ENCODE assay signal across 15 cellular contexts in the genomic region with DNA sequence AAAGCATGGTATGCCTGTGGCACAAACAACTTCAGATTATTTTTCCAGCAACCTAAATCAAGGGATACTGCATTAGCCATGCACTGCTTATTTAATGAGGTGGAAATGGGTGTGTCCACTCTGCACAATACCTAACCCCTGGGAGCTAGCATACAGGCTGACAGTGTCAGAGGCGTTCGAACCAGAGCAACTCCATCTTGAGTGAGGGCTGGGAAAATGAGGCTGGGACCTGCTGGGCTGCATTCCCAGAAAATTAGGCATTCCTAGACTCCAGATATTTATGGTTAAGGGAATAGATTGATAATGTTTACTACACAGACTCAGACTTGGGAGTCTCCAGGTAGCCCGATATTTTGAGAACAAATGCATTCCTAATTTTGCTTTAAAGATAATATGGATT. TPM values are rescaled to one million over a fixed set of nuclear protein-coding genes. Genes with fewer than 3 reads are reported as not detected.
DNase-seq lines count a peak whose midpoint lies in the region; TF ChIP-seq lines count a peak whose summit lies in the region.
"Had no signal": no experiment of that assay in that cellular context is flagged by ENCODE, and none has a peak within 500 bp of the region (broad histone marks: within the 10 kb centered on the region; RNA-seq: fewer than 3 reads in every experiment).

No MANE protein-coding gene starts in this region.

- H2AK5ac ChIP-seq in H9 (ENCODE audit: insufficient read length, low read length) (no peak overlapping the region), trophoblast cell (ENCODE audit: low read length) (no peak overlapping the region)

- H3K4ac ChIP-seq in H9 (ENCODE audit: low read depth, low read length) (no peak overlapping the region), trophoblast cell (ENCODE audit: low read depth, low read length) (no peak overlapping the region)

- H3K23me2 ChIP-seq in H9 (ENCODE audit: insufficient read length, low read depth, low read length, poor library complexity, severe bottlenecking), result no peaks in the 10 kb centered on the region

- no peak overlapping the region for H2BK5ac ChIP-seq in H9 (ENCODE audit: insufficient read length, low read length)
- H2BK5ac ChIP-seq in trophoblast cell (ENCODE audit: low read depth, low read length, poor library complexity), result no peak overlapping the region

- peak overlapping the region in 6 of 59 donors; percentile 48 to 71 (median 62) for H3K4me3 ChIP-seq in dorsolateral prefrontal cortex
- no peak overlapping the region for H3K4me3 ChIP-seq in trophoblast cell (ENCODE audit: low read depth, low read length)
- H3K4me3 ChIP-seq: A549, BLaER1 had no signal

- H2BK120ac ChIP-seq in H9 (ENCODE audit: low read depth, low read length, poor library complexity, severe bottlenecking), result no peak overlapping the region
- H2BK120ac ChIP-seq in trophoblast cell (ENCODE audit: insufficient read depth, low read length, poor library complexity), result no peak overlapping the region

- H3K18ac ChIP-seq in H9 (ENCODE audit: insufficient read length, low read depth, low read length) (no peak overlapping the region), trophoblast cell (ENCODE audit: low read length) (no peak overlapping the region)

- H3K79me1 ChIP-seq in H9 (ENCODE audit: insufficient read depth, low read depth, low read length, poor library complexity, severe bottlenecking), result no peaks in the 10 kb centered on the region
- H3K79me1 ChIP-seq in trophoblast cell (ENCODE audit: low read length), result no peaks in the 10 kb centered on the region

- H3T11ph ChIP-seq in H9 (ENCODE audit: low read length), result no peak overlapping the region

- no peak overlapping the region for H3K4me3 Mint-ChIP-seq in H9
- H3K4me3 Mint-ChIP-seq: CD8-positive, alpha-beta memory T cell; IgD-negative memory B cell had no signal

- peaks cover 19% of the 10 kb centered on the region; the same call in 1 of the 2 replicates for H3K4me1 ChIP-seq in H9 (ENCODE audit: insufficient read depth, low read length)
- peaks cover 8% of the 10 kb centered on the region in 2 experiments for H3K4me1 ChIP-seq in trophoblast cell (ENCODE audit: control insufficient read depth in 1 of 2, insufficient read depth in 2 of 2, low read length in 2 of 2)

- no peak for TF ChIP-seq RAD21 in Ishikawa (IDR thresholded peaks at IDR 0.05; ENCODE audit: low read depth)

- peaks cover 0 to 6% (median 4%) of the 10 kb centered on the region in 3 experiments; a peak in 3 of 7 replicates for H3K36me3 Mint-ChIP-seq in H9 (ENCODE audit: insufficient read depth in 1 of 3, low read depth in 3 of 3)

- H4K12ac ChIP-seq in trophoblast cell (ENCODE audit: low read depth, low read length), result no peak overlapping the region

- H3K27me3 ChIP-seq in H9 (ENCODE audit: insufficient read depth, low read length) (no peaks in the 10 kb centered on the region), dorsolateral prefrontal cortex (no peaks in the 10 kb centered on the region), trophoblast cell (ENCODE audit: insufficient read depth, low read length) (no peaks in the 10 kb centered on the region)
- H3K27me3 ChIP-seq: BLaER1 had no signal

- TF ChIP-seq CTCF in H9 (conservative IDR thresholded peaks at IDR 0.05) (no peak), dorsolateral prefrontal cortex (IDR thresholded peaks at IDR 0.05 in 54 of 56, conservative IDR thresholded peaks at IDR 0.05 in 2 of 56; ENCODE audit: low read depth in 1 of 56, partially characterized antibody in 56 of 56) (no peak)

- no peak overlapping the region for H3K4me2 ChIP-seq in H9 (ENCODE audit: insufficient read depth, insufficient read length, low read length)
- no peak overlapping the region for H3K4me2 ChIP-seq in trophoblast cell (ENCODE audit: low read length)
- H3K4me2 ChIP-seq: A549, BLaER1 had no signal

- no peaks in the 10 kb centered on the region for H3K79me2 ChIP-seq in H9 (ENCODE audit: insufficient read depth, low read length)
- no peaks in the 10 kb centered on the region for H3K79me2 ChIP-seq in trophoblast cell (ENCODE audit: control insufficient read depth, insufficient read depth, low read length, poor library complexity)

- H3K9me3 Mint-ChIP-seq in H9, result no peaks in the 10 kb centered on the region; a peak in 1 of 5 replicates

- H3K14ac ChIP-seq in H9 (ENCODE audit: insufficient read depth, low read length) (no peak overlapping the region), trophoblast cell (ENCODE audit: low read length) (no peak overlapping the region)

- H3K4me1 Mint-ChIP-seq in H9, result peaks cover 53 to 54% of the 10 kb centered on the region in 2 experiments
- H3K4me1 Mint-ChIP-seq: CD8-positive, alpha-beta memory T cell; IgD-negative memory B cell had no signal

- H2BK20ac ChIP-seq in H9 (ENCODE audit: low read depth, low read length, poor library complexity, severe bottlenecking), result no peak overlapping the region

- H3K36me3 ChIP-seq in trophoblast cell (ENCODE audit: control insufficient read depth in 1 of 2, insufficient read depth in 2 of 2, low read length in 2 of 2), result no peaks in the 10 kb centered on the region
- H3K36me3 ChIP-seq: BLaER1 had no signal

- no peak overlapping the region for H4K5ac ChIP-seq in H9 (ENCODE audit: insufficient read length, low read depth, low read length)

- intact Hi-C loops in dorsolateral prefrontal cortex (cut with DNase I), result no loop called here

- no peak overlapping the region for H3K23ac ChIP-seq in H9 (ENCODE audit: insufficient read length, low read depth, low read length)
- no peak overlapping the region for H3K23ac ChIP-seq in trophoblast cell (ENCODE audit: low read length)

- H3K56ac ChIP-seq in H9 (ENCODE audit: insufficient read length, low read depth, low read length), result no peak overlapping the region

- H3K27ac Mint-ChIP-seq in H9, result peak overlapping the region in 2 of 3 experiments; percentile 16 to 79; a peak in 1 of 7 replicates
- H3K27ac Mint-ChIP-seq: IgD-negative memory B cell had no signal

- no peaks in the 10 kb centered on the region for H4K20me1 ChIP-seq in H9 (ENCODE audit: control insufficient read depth, insufficient read depth, insufficient read length)
- H4K20me1 ChIP-seq: BLaER1 had no signal

- H3K27ac ChIP-seq in H9 (ENCODE audit: insufficient read length, low read depth, low read length) (no peak overlapping the region), dorsolateral prefrontal cortex (peak overlapping the region; percentile 6 to 99 (median 97)), trophoblast cell (ENCODE audit: low read depth, low read length) (no peak overlapping the region)
- H3K27ac ChIP-seq: A549, BLaER1 had no signal

- H4K91ac ChIP-seq in H9 (ENCODE audit: insufficient read length, low read depth, low read length) (no peak overlapping the region), trophoblast cell (ENCODE audit: low read depth, low read length) (no peak overlapping the region)

- H3K9ac ChIP-seq in H9 (ENCODE audit: extremely low read depth, insufficient read length, low read length) (no peak overlapping the region), trophoblast cell (ENCODE audit: low read length) (no peak overlapping the region)
- H3K9ac ChIP-seq: BLaER1 had no signal

- H2BK12ac ChIP-seq in H9 (ENCODE audit: insufficient read length, low read depth, low read length) (no peak overlapping the region), trophoblast cell (ENCODE audit: low read length) (no peak overlapping the region)

- H2AFZ ChIP-seq in H9 (ENCODE audit: low read length), result no peak overlapping the region
- H2AFZ ChIP-seq in trophoblast cell (ENCODE audit: insufficient read depth, low read length, poor library complexity), result no peak overlapping the region

- no peaks in the 10 kb centered on the region for H3K27me3 Mint-ChIP-seq in H9 (ENCODE audit: low read depth)

- DNase-seq in H9 (no peak), dorsolateral prefrontal cortex (no peak), trophoblast cell (peak; percentile 30 to 65), hippocampal formation (lab: John Stamatoyannopoulos, UW) (no peak), activated T-cell treated with anti-CD3 and anti-CD28 coated beads for 4 hours (no peak), NCI-H2196 treated with DMSO at 0.1 percent for 48 hours (lab: John Stamatoyannopoulos, UW; ENCODE audit: unreplicated experiment) (no peak), retina (no peak)
- DNase-seq: Caco-2; CD8-positive, alpha-beta memory T cell; DND-41; GDM1 had no signal

- H4K8ac ChIP-seq in H9 (replicated peaks; ENCODE audit: insufficient read length, low read depth, low read length), result no peak overlapping the region
- H4K8ac ChIP-seq in trophoblast cell (ENCODE audit: low read depth, low read length), result no peak overlapping the region

- H2BK15ac ChIP-seq in H9 (ENCODE audit: low read depth, low read length), result no peak overlapping the region

- H3K9me3 ChIP-seq in H9 (ENCODE audit: control insufficient read depth, low read depth, low read length) (no peaks in the 10 kb centered on the region), trophoblast cell (ENCODE audit: insufficient read depth, low read depth, low read length) (no peaks in the 10 kb centered on the region)
- H3K9me3 ChIP-seq: A549, Caco-2 had no signal

- WGBS in H9 (ENCODE audit: extremely low coverage, insufficient read length, low lambda C conversion rate), result no CpG with 5 or more reads among the region's 3 CpGs
- WGBS in trophoblast cell (ENCODE audit: extremely low coverage, insufficient coverage, insufficient read length), result no CpG with 5 or more reads among the region's 3 CpGs

- TF ChIP-seq EP300 in Ishikawa (IDR thresholded peaks at IDR 0.05; ENCODE audit: borderline replicate concordance), result no peak

TF ChIP-seq in Ishikawa, 13 proteins besides CTCF, POLR2A, EP300 and RAD21:
- TF ChIP-seq, protein P1, sequence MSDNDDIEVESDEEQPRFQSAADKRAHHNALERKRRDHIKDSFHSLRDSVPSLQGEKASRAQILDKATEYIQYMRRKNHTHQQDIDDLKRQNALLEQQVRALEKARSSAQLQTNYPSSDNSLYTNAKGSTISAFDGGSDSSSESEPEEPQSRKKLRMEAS (IDR thresholded peaks at IDR 0.05), result no peak
- TF ChIP-seq YY1 (IDR thresholded peaks at IDR 0.05; ENCODE audit: low read depth), result peak; percentile 22; the same call in 1 of the 2 replicates

RNA-seq across cellular contexts. Expression of gene FGF1, which starts 2.8 kb away (rescaled TPM):
- total RNA-seq in H9 (2021), result 3.2 and 4.6 TPM in 2 replicates
- 100 to 1,000 TPM in 85 of 120 experiments, 10 to 100 TPM in 35; 39.6 to 342 (median 131) TPM for total RNA-seq in dorsolateral prefrontal cortex
- 3.8 and 5.4 TPM in 2 replicates for polyA plus RNA-seq in trophoblast cell (2013)
- total RNA-seq: Caco-2; CD8-positive, alpha-beta memory T cell had no signal
- polyA plus RNA-seq: CD8-positive, alpha-beta memory T cell; IgD-negative memory B cell had no signal

Comparison
In these comparisons a context has a peak if more than half of its experiments do, and no peak if none do; other contexts are left out.
1. DNase-seq: peak in trophoblast cell (2 of 2); none in H9 (single experiment), dorsolateral prefrontal cortex (0 of 10), hippocampal formation (0 of 2), activated T-cell treated with anti-CD3 and anti-CD28 coated beads for 4 hours (single experiment), NCI-H2196 treated with DMSO at 0.1 percent for 48 hours (single experiment) and retina (single experiment).
2. H3K27ac ChIP-seq: peak in dorsolateral prefrontal cortex (59 of 59); none in H9 (single experiment) and trophoblast cell (single experiment).